In genomic region chr7:149224352-149224751, GRCh38 we compare ENCODE assay signal across 1 cellular context.
TF ChIP-seq lines count a peak whose summit lies in the region.

No MANE protein-coding gene starts in this region.

TF ChIP-seq in H1, 55 proteins besides CTCF, POLR2A, EP300 and RAD21:
- TF ChIP-seq CHD1 (IDR thresholded peaks at IDR 0.05; ENCODE audit: low read depth, low read length) (no peak), CEBPB (IDR thresholded peaks at IDR 0.05; ENCODE audit: low read depth, low read length) (no peak), NANOG (IDR thresholded peaks at IDR 0.05; ENCODE audit: insufficient read depth, low read depth, low read length, poor library complexity, severe bottlenecking) (no peak), SP2 (IDR thresholded peaks at IDR 0.05; ENCODE audit: low read length) (no peak), BCL11A (IDR thresholded peaks at IDR 0.05; ENCODE audit: low read depth in 2 of 2, low read length in 2 of 2) (no peak), TEAD4 (IDR thresholded peaks at IDR 0.05; ENCODE audit: low read depth, low read length) (no peak), ASH2L (IDR thresholded peaks at IDR 0.05; ENCODE audit: low read length) (no peak), JUN (IDR thresholded peaks at IDR 0.05; ENCODE audit: low read depth, low read length) (no peak), MAFK (IDR thresholded peaks at IDR 0.05; ENCODE audit: low read depth, low read length) (no peak), ATF2 (IDR thresholded peaks at IDR 0.05; ENCODE audit: low read length) (no peak), CHD2 (IDR thresholded peaks at IDR 0.05; ENCODE audit: low read length) (no peak), JUND (IDR thresholded peaks at IDR 0.05; ENCODE audit: low read length) (no peak), TAF7 (optimal IDR thresholded peaks at IDR 0.05; ENCODE audit: borderline replicate concordance, low read depth, low read length) (no peak)
